ENCODE assay signal across 1 cellular context in the genomic region with DNA sequence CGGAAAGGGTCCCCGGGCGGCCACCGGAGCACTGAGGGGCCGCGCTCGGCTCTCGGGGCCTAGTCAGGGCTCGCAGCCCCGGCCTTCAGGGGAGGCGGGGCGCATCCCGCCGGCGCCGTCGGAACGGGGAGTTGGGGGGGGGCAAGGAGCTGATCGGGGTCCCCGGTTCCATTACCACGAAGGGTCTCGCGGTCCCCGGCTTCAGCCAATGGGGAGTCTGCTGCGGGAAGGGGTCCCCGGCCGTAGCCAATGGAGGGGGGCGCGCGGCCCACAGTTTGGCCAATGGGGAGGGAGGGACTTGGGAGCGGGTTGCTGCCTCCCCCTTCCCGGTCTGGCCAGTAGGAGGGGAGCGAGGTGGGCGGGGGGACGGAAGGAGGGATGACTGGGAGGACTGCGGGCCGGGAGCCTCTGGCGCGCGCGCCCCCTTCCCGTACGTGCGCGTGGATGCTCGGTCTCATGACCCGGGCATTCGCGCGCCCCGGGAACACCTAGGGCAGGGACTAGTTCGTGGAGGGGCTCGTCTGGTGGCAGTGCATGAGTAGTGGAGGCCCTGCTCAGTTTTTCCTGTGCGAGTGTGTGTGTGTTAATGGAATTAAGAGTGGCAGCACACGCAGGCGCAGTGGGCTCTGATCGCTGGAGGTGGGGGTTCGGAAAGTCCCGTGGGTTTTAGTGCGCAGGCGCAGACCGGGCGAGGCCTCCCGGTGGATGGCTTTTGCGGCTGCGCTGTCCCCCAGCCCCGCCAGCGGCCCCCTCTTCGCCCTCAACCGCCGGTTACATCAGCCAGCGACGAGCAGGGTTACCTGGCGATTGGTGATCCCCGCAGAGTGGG.
TF ChIP-seq lines count a peak whose summit lies in the region.

No MANE protein-coding gene starts in this region.

TF ChIP-seq in HepG2, 621 proteins besides CTCF, POLR2A, EP300 and RAD21 (continued from another document and continues in another):
- TF ChIP-seq, protein P1, sequence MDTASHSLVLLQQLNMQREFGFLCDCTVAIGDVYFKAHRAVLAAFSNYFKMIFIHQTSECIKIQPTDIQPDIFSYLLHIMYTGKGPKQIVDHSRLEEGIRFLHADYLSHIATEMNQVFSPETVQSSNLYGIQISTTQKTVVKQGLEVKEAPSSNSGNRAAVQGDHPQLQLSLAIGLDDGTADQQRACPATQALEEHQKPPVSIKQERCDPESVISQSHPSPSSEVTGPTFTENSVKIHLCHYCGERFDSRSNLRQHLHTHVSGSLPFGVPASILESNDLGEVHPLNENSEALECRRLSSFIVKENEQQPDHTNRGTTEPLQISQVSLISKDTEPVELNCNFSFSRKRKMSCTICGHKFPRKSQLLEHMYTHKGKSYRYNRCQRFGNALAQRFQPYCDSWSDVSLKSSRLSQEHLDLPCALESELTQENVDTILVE (CRISPR knock-in tag; IDR thresholded peaks at IDR 0.05), result peak; percentile 94
- TF ChIP-seq KDM5B (CRISPR knock-in tag; IDR thresholded peaks at IDR 0.05; ENCODE audit: borderline replicate concordance) (peak; percentile 90; the same call in 1 of the 2 replicates), ZNF367 (CRISPR knock-in tag; IDR thresholded peaks at IDR 0.05; ENCODE audit: borderline replicate concordance) (peak; percentile 83), ZNF850 (CRISPR knock-in tag; conservative IDR thresholded peaks at IDR 0.05) (no peak), RBM22 (optimal IDR thresholded peaks at IDR 0.05; ENCODE audit: low read length) (no peak), GABPA (IDR thresholded peaks at IDR 0.05; ENCODE audit: low read depth, low read length) (peak; percentile 58), GABPA (CRISPR knock-in tag; IDR thresholded peaks at IDR 0.05; ENCODE audit: low read depth) (peak; percentile 85), MBD4 (IDR thresholded peaks at IDR 0.05; ENCODE audit: borderline replicate concordance, low read length) (no peak), SP2 (CRISPR knock-in tag; IDR thresholded peaks at IDR 0.05) (peak; percentile 90), FOXA1 (IDR thresholded peaks at IDR 0.05) (no peak), FOXA1 (CRISPR knock-in tag; IDR thresholded peaks at IDR 0.05) (no peak), MYC (CRISPR knock-in tag; IDR thresholded peaks at IDR 0.05; ENCODE audit: borderline replicate concordance) (peak; percentile 87; the same call in 1 of the 2 replicates), HMG20A (CRISPR knock-in tag; IDR thresholded peaks at IDR 0.05; ENCODE audit: borderline replicate concordance) (no peak), ZNF256 (CRISPR knock-in tag; conservative IDR thresholded peaks at IDR 0.05) (no peak), THAP11 (CRISPR knock-in tag; IDR thresholded peaks at IDR 0.05) (peak; percentile 87), ZEB1 (IDR thresholded peaks at IDR 0.05; ENCODE audit: insufficient replicate concordance, low read depth) (no peak)
- TF ChIP-seq, protein P2, sequence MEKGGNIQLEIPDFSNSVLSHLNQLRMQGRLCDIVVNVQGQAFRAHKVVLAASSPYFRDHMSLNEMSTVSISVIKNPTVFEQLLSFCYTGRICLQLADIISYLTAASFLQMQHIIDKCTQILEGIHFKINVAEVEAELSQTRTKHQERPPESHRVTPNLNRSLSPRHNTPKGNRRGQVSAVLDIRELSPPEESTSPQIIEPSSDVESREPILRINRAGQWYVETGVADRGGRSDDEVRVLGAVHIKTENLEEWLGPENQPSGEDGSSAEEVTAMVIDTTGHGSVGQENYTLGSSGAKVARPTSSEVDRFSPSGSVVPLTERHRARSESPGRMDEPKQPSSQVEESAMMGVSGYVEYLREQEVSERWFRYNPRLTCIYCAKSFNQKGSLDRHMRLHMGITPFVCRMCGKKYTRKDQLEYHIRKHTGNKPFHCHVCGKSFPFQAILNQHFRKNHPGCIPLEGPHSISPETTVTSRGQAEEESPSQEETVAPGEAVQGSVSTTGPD (CRISPR knock-in tag; IDR thresholded peaks at IDR 0.05), result no peak
- TF ChIP-seq, protein P3, sequence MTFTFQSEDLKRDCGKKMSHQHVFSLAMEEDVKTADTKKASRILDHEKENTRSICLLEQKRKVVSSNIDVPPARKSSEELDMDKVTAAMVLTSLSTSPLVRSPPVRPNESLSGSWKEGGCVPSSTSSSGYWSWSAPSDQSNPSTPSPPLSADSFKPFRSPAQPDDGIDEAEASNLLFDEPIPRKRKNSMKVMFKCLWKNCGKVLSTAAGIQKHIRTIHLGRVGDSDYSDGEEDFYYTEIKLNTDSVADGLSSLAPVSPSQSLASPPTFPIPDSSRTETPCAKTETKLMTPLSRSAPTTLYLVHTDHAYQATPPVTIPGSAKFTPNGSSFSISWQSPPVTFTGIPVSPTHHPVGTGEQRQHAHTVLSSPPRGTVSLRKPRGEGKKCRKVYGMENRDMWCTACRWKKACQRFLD (CRISPR knock-in tag; IDR thresholded peaks at IDR 0.05; ENCODE audit: borderline replicate concordance), result no peak
- TF ChIP-seq, protein P4, sequence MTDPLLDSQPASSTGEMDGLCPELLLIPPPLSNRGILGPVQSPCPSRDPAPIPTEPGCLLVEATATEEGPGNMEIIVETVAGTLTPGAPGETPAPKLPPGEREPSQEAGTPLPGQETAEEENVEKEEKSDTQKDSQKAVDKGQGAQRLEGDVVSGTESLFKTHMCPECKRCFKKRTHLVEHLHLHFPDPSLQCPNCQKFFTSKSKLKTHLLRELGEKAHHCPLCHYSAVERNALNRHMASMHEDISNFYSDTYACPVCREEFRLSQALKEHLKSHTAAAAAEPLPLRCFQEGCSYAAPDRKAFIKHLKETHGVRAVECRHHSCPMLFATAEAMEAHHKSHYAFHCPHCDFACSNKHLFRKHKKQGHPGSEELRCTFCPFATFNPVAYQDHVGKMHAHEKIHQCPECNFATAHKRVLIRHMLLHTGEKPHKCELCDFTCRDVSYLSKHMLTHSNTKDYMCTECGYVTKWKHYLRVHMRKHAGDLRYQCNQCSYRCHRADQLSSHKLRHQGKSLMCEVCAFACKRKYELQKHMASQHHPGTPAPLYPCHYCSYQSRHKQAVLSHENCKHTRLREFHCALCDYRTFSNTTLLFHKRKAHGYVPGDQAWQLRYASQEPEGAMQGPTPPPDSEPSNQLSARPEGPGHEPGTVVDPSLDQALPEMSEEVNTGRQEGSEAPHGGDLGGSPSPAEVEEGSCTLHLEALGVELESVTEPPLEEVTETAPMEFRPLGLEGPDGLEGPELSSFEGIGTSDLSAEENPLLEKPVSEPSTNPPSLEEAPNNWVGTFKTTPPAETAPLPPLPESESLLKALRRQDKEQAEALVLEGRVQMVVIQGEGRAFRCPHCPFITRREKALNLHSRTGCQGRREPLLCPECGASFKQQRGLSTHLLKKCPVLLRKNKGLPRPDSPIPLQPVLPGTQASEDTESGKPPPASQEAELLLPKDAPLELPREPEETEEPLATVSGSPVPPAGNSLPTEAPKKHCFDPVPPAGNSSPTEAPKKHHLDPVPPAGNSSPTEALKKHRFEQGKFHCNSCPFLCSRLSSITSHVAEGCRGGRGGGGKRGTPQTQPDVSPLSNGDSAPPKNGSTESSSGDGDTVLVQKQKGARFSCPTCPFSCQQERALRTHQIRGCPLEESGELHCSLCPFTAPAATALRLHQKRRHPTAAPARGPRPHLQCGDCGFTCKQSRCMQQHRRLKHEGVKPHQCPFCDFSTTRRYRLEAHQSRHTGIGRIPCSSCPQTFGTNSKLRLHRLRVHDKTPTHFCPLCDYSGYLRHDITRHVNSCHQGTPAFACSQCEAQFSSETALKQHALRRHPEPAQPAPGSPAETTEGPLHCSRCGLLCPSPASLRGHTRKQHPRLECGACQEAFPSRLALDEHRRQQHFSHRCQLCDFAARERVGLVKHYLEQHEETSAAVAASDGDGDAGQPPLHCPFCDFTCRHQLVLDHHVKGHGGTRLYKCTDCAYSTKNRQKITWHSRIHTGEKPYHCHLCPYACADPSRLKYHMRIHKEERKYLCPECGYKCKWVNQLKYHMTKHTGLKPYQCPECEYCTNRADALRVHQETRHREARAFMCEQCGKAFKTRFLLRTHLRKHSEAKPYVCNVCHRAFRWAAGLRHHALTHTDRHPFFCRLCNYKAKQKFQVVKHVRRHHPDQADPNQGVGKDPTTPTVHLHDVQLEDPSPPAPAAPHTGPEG (CRISPR knock-in tag; IDR thresholded peaks at IDR 0.05), result peak; percentile 73
- TF ChIP-seq, protein P5, sequence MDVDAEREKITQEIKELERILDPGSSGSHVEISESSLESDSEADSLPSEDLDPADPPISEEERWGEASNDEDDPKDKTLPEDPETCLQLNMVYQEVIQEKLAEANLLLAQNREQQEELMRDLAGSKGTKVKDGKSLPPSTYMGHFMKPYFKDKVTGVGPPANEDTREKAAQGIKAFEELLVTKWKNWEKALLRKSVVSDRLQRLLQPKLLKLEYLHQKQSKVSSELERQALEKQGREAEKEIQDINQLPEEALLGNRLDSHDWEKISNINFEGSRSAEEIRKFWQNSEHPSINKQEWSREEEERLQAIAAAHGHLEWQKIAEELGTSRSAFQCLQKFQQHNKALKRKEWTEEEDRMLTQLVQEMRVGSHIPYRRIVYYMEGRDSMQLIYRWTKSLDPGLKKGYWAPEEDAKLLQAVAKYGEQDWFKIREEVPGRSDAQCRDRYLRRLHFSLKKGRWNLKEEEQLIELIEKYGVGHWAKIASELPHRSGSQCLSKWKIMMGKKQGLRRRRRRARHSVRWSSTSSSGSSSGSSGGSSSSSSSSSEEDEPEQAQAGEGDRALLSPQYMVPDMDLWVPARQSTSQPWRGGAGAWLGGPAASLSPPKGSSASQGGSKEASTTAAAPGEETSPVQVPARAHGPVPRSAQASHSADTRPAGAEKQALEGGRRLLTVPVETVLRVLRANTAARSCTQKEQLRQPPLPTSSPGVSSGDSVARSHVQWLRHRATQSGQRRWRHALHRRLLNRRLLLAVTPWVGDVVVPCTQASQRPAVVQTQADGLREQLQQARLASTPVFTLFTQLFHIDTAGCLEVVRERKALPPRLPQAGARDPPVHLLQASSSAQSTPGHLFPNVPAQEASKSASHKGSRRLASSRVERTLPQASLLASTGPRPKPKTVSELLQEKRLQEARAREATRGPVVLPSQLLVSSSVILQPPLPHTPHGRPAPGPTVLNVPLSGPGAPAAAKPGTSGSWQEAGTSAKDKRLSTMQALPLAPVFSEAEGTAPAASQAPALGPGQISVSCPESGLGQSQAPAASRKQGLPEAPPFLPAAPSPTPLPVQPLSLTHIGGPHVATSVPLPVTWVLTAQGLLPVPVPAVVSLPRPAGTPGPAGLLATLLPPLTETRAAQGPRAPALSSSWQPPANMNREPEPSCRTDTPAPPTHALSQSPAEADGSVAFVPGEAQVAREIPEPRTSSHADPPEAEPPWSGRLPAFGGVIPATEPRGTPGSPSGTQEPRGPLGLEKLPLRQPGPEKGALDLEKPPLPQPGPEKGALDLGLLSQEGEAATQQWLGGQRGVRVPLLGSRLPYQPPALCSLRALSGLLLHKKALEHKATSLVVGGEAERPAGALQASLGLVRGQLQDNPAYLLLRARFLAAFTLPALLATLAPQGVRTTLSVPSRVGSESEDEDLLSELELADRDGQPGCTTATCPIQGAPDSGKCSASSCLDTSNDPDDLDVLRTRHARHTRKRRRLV (CRISPR knock-in tag; IDR thresholded peaks at IDR 0.05), result no peak
- TF ChIP-seq, protein P6, sequence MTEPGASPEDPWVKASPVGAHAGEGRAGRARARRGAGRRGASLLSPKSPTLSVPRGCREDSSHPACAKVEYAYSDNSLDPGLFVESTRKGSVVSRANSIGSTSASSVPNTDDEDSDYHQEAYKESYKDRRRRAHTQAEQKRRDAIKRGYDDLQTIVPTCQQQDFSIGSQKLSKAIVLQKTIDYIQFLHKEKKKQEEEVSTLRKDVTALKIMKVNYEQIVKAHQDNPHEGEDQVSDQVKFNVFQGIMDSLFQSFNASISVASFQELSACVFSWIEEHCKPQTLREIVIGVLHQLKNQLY (CRISPR knock-in tag; IDR thresholded peaks at IDR 0.05), result 0 out of 2 replicates have a peak, but pooled peaks have one; percentile 14
- TF ChIP-seq, protein P7, sequence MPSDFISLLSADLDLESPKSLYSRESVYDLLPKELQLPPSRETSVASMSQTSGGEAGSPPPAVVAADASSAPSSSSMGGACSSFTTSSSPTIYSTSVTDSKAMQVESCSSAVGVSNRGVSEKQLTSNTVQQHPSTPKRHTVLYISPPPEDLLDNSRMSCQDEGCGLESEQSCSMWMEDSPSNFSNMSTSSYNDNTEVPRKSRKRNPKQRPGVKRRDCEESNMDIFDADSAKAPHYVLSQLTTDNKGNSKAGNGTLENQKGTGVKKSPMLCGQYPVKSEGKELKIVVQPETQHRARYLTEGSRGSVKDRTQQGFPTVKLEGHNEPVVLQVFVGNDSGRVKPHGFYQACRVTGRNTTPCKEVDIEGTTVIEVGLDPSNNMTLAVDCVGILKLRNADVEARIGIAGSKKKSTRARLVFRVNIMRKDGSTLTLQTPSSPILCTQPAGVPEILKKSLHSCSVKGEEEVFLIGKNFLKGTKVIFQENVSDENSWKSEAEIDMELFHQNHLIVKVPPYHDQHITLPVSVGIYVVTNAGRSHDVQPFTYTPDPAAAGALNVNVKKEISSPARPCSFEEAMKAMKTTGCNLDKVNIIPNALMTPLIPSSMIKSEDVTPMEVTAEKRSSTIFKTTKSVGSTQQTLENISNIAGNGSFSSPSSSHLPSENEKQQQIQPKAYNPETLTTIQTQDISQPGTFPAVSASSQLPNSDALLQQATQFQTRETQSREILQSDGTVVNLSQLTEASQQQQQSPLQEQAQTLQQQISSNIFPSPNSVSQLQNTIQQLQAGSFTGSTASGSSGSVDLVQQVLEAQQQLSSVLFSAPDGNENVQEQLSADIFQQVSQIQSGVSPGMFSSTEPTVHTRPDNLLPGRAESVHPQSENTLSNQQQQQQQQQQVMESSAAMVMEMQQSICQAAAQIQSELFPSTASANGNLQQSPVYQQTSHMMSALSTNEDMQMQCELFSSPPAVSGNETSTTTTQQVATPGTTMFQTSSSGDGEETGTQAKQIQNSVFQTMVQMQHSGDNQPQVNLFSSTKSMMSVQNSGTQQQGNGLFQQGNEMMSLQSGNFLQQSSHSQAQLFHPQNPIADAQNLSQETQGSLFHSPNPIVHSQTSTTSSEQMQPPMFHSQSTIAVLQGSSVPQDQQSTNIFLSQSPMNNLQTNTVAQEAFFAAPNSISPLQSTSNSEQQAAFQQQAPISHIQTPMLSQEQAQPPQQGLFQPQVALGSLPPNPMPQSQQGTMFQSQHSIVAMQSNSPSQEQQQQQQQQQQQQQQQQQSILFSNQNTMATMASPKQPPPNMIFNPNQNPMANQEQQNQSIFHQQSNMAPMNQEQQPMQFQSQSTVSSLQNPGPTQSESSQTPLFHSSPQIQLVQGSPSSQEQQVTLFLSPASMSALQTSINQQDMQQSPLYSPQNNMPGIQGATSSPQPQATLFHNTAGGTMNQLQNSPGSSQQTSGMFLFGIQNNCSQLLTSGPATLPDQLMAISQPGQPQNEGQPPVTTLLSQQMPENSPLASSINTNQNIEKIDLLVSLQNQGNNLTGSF (CRISPR knock-in tag; IDR thresholded peaks at IDR 0.05), result peak; percentile 82
- TF ChIP-seq, protein P8, sequence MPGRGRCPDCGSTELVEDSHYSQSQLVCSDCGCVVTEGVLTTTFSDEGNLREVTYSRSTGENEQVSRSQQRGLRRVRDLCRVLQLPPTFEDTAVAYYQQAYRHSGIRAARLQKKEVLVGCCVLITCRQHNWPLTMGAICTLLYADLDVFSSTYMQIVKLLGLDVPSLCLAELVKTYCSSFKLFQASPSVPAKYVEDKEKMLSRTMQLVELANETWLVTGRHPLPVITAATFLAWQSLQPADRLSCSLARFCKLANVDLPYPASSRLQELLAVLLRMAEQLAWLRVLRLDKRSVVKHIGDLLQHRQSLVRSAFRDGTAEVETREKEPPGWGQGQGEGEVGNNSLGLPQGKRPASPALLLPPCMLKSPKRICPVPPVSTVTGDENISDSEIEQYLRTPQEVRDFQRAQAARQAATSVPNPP (CRISPR knock-in tag; IDR thresholded peaks at IDR 0.05), result no peak
